In the genomic region with DNA sequence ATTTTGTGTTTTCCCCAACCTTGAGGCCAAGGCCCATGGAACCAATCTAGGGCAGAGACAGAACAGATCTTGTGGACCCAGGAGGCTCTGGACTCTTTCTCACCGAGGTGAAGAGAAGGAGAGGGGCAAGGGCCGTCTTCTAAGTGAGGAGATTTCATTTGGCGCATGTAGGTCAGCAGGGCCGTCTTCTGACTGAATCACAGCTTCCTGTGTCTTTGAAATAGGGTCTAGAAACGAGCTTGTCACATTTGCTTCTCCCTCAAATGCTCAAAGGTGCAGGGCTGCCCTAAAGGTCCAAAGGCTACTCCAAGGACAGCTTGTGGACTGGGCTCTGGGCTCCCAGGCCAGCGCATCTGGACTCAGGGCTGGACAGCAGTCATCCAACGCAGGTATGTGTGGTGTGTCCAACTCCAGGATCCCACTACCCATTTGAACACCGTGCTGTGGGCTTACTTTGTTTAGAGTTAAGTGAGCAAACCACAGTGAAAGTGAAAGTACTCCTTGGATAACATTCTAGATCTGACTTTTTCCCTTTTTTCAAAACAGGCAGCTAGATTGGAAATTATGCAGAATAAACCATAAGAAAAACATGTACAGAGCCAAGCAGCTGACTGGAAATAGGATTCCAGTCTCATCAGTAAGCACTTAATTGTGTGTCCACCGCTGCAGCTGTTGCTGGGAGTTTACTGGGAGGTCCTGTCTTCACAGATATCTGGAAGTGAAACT, we compare ENCODE assay signal across 14 cellular contexts.
DNase-seq lines count a peak whose midpoint lies in the region; ATAC-seq, FAIRE-seq and TF ChIP-seq lines count a peak whose summit lies in the region.
"Had no signal": no experiment of that assay in that cellular context is flagged by ENCODE, and none has a peak within 500 bp of the region (broad histone marks: within the 10 kb centered on the region; RNA-seq: fewer than 3 reads in every experiment).

No MANE protein-coding gene starts in this region.

- TF ChIP-seq CTCF in breast epithelium (IDR thresholded peaks at IDR 0.05): no peak
- TF ChIP-seq CTCF in mammary epithelial cell (conservative IDR thresholded peaks at IDR 0.05 in 1 of 2, IDR thresholded peaks at IDR 0.05 in 1 of 2; ENCODE audit: extremely low read depth in 1 of 2, insufficient read depth in 1 of 2, low read depth in 1 of 2, low read length in 2 of 2): no peak
- no peak for TF ChIP-seq CTCF in astrocyte (IDR thresholded peaks at IDR 0.05; ENCODE audit: insufficient read depth, low read depth, low read length)
- no peak for TF ChIP-seq CTCF in uterus (IDR thresholded peaks at IDR 0.05)
- TF ChIP-seq CTCF in ovary (IDR thresholded peaks at IDR 0.05): no peak

- H3K4me1 ChIP-seq in breast epithelium: no peaks in the 10 kb centered on the region
- H3K4me1 ChIP-seq in mammary epithelial cell (ENCODE audit: insufficient read depth, low read length): no peaks in the 10 kb centered on the region
- H3K4me1 ChIP-seq in astrocyte (ENCODE audit: insufficient read depth, low read length): no peaks in the 10 kb centered on the region
- peaks cover 25% of the 10 kb centered on the region for H3K4me1 ChIP-seq in mononuclear cell (ENCODE audit: insufficient read depth, low read length)
- no peaks in the 10 kb centered on the region for H3K4me1 ChIP-seq in uterus
- peaks cover 8% of the 10 kb centered on the region for H3K4me1 ChIP-seq in ovary (ENCODE audit: insufficient read depth)

- H3K4me3 ChIP-seq in breast epithelium (peak overlapping the region in 2 of 3 donors; percentile 2 to 9), mammary epithelial cell (replicated peaks in 1 of 3; ENCODE audit: insufficient read depth in 1 of 3, low read depth in 2 of 3, low read length in 3 of 3) (no peak overlapping the region), astrocyte (ENCODE audit: insufficient read depth, low read depth, low read length) (no peak overlapping the region), mononuclear cell (ENCODE audit: low read length) (peak overlapping the region; percentile 1), uterus (peak overlapping the region in 1 of 2 donors; percentile 19), ovary (no peak overlapping the region)

- H3K27ac ChIP-seq in breast epithelium: no peak overlapping the region
- H3K27ac ChIP-seq in mammary epithelial cell (ENCODE audit: insufficient read depth, low read depth, low read length): no peak overlapping the region
- no peak overlapping the region for H3K27ac ChIP-seq in astrocyte (ENCODE audit: low read depth, low read length)
- H3K27ac ChIP-seq in uterus: peak overlapping the region; percentile 42 to 45
- peak overlapping the region in 1 of 2 donors; percentile 13 for H3K27ac ChIP-seq in ovary

- no peaks in the 10 kb centered on the region for H3K4me1 Mint-ChIP-seq in astrocyte (ENCODE audit: low read depth, unreplicated experiment)
- H3K4me1 Mint-ChIP-seq: neural crest cell, WTC11 had no signal

- no peak for ATAC-seq in left colon
- ATAC-seq: WTC11 had no signal

- in situ Hi-C loops in mammary epithelial cell (cut with MboI; ENCODE audit: low sequenced_read_pairs in 2 of 2): no loop called here

- FAIRE-seq in astrocyte (lab: Jason Lieb, UNC): peak; percentile 13
- FAIRE-seq: bronchial epithelial cell had no signal

- H3K27me3 Mint-ChIP-seq in astrocyte (ENCODE audit: low read depth, unreplicated experiment): peaks cover 20% of the 10 kb centered on the region

- H3K9me3 ChIP-seq in breast epithelium: no peaks in the 10 kb centered on the region
- H3K9me3 ChIP-seq in mammary epithelial cell (replicated peaks; ENCODE audit: insufficient read depth, low read length): no peaks in the 10 kb centered on the region
- H3K9me3 ChIP-seq in astrocyte (ENCODE audit: insufficient read depth, low read depth, low read length): no peaks in the 10 kb centered on the region
- no peaks in the 10 kb centered on the region for H3K9me3 ChIP-seq in mononuclear cell (ENCODE audit: low read depth, low read length)
- no peaks in the 10 kb centered on the region for H3K9me3 ChIP-seq in uterus
- no peaks in the 10 kb centered on the region for H3K9me3 ChIP-seq in ovary

- H3K4me3 Mint-ChIP-seq in astrocyte (ENCODE audit: unreplicated experiment): no peak overlapping the region
- H3K4me3 Mint-ChIP-seq: neural crest cell, WTC11 had no signal

- TF ChIP-seq POLR2A in breast epithelium (IDR thresholded peaks at IDR 0.05) (no peak), uterus (IDR thresholded peaks at IDR 0.05) (no peak), ovary (IDR thresholded peaks at IDR 0.05) (no peak)

- H3K79me2 ChIP-seq in mammary epithelial cell (ENCODE audit: insufficient read depth, low read length) (no peaks in the 10 kb centered on the region), astrocyte (ENCODE audit: insufficient read depth, low read length) (no peaks in the 10 kb centered on the region)

- no peak overlapping the region for H3K9ac ChIP-seq in mammary epithelial cell (ENCODE audit: insufficient read depth, low read length)
- no peak overlapping the region for H3K9ac ChIP-seq in astrocyte (ENCODE audit: low read length)

- H2AFZ ChIP-seq in mammary epithelial cell (ENCODE audit: low read depth, low read length) (no peak overlapping the region), astrocyte (ENCODE audit: low read depth, low read length) (no peak overlapping the region)

- WGBS in mammary epithelial cell (ENCODE audit: low coverage, missing lambda C conversion rate): 64% methylated on average over 9 of the region's 9 CpGs
- 40 to 49% (median 44%) methylated on average over 9 of the region's 9 CpGs for WGBS in ovary, 3 donors

- H3K27ac Mint-ChIP-seq in astrocyte (ENCODE audit: unreplicated experiment): peak overlapping the region; percentile 16
- H3K27ac Mint-ChIP-seq: WTC11 had no signal

- CTCF ChIA-PET in mammary epithelial cell (lab: Charles Lee; ENCODE audit: low non-redundant PET): no interaction called here

- DNase-seq in breast epithelium (ENCODE audit: low spot score in 2 of 2): no peak
- DNase-seq in mammary epithelial cell: no peak
- peak; percentile 66 for DNase-seq in astrocyte (ENCODE audit: low read depth)
- no peak for DNase-seq in uterus
- no peak for DNase-seq in ecto neural progenitor cell (ENCODE audit: low spot score)
- no peak for DNase-seq in left colon
- DNase-seq in ovary: no peak
- DNase-seq: head of caudate nucleus, MM.1S had no signal

- no peak for TF ChIP-seq EP300 in ovary (IDR thresholded peaks at IDR 0.05)

- no peaks in the 10 kb centered on the region for H3K36me3 Mint-ChIP-seq in astrocyte (ENCODE audit: low read depth, unreplicated experiment)
- H3K36me3 Mint-ChIP-seq: CD4-positive, CD25-positive, alpha-beta regulatory T cell; WTC11 had no signal

- BruUV-seq in mammary epithelial cell (replicated peaks; lab: Mats Ljungman, UMichigan): no TSS peak

- dilution Hi-C loops in mammary epithelial cell (cut with HindIII; ENCODE audit: low sequenced_read_pairs): no loop called here

- no peaks in the 10 kb centered on the region for H4K20me1 ChIP-seq in mammary epithelial cell (ENCODE audit: insufficient read depth, low read length)
- no peaks in the 10 kb centered on the region for H4K20me1 ChIP-seq in astrocyte (ENCODE audit: insufficient read depth, low read length)

- H3K27me3 ChIP-seq in breast epithelium: no peaks in the 10 kb centered on the region
- no peaks in the 10 kb centered on the region for H3K27me3 ChIP-seq in mammary epithelial cell (ENCODE audit: insufficient read depth, low read length)
- H3K27me3 ChIP-seq in astrocyte (ENCODE audit: insufficient read depth, low read length): peaks cover 3% of the 10 kb centered on the region
- no peaks in the 10 kb centered on the region for H3K27me3 ChIP-seq in mononuclear cell (ENCODE audit: insufficient read depth, low read length)
- no peaks in the 10 kb centered on the region for H3K27me3 ChIP-seq in uterus
- H3K27me3 ChIP-seq in ovary: no peaks in the 10 kb centered on the region

- no peaks in the 10 kb centered on the region for H3K9me3 Mint-ChIP-seq in astrocyte (ENCODE audit: unreplicated experiment)
- H3K9me3 Mint-ChIP-seq: neural crest cell, WTC11 had no signal

- intact Hi-C loops in breast epithelium (cut with DNase I; ENCODE audit: low total_unique reads) (loop anchor here (2.0 kb wide), 1 partner anchor 63 kb away; no protein-coding TSS in a partner anchor), mammary epithelial cell (cut with micrococcal nuclease) (no loop called here), uterus (cut with DNase I; ENCODE audit: low total_unique reads) (no loop called here), left colon (cut with DNase I, micrococcal nuclease) (no loop called here), ovary (cut with DNase I) (no loop called here)

- H3K4me2 ChIP-seq in mammary epithelial cell (ENCODE audit: insufficient read depth, low read depth, low read length) (no peak overlapping the region), astrocyte (ENCODE audit: low read length) (peak overlapping the region; percentile 41)

- H3K36me3 ChIP-seq in breast epithelium (no peaks in the 10 kb centered on the region), mammary epithelial cell (ENCODE audit: insufficient read depth, low read length) (no peaks in the 10 kb centered on the region), astrocyte (ENCODE audit: insufficient read depth, low read length) (no peaks in the 10 kb centered on the region), uterus (no peaks in the 10 kb centered on the region), ovary (no peaks in the 10 kb centered on the region)

Comparison
In these comparisons a context has a peak if more than half of its experiments do, and no peak if none do; other contexts are left out.
1. H3K4me3 ChIP-seq: peak in breast epithelium (2 of 3) and mononuclear cell (single experiment); none in mammary epithelial cell (0 of 3), astrocyte (single experiment) and ovary (single experiment).
2. H3K27ac ChIP-seq: peak in uterus (2 of 2); none in breast epithelium (0 of 2), mammary epithelial cell (single experiment) and astrocyte (single experiment).